In the genomic region with DNA sequence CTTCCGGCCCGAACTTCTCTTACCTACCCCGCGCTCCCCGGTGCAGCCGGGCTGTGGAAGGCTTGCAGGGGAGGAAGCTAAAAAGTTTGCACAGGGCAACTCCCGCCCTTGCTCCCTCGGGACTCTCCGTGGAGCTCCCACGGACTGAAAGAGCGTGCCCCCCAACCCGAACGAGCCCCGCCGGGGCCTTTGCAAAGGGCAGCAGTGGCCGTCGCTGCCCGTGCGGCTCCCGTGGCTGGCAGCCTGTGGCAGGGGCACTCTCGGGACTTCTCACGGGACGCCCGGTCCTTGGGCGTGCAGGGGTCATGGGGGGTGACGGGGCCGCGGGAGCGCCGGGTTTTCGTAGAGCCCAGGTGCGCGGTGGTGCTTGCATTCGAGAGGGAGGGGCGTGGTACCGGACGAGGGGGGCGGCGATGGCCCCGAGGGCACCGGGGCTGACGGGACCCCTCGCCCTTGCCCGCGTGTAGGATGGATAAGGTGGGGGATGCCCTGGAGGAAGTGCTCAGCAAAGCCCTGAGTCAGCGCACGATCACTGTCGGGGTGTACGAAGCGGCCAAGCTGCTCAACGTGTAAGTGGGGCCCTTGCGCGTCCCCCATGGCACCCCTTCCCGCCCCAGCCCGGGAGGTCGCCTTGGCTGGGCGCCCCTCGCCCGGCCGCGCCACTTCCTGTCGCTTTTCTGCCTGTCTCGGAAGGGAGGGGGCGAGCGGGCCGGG, we compare ENCODE assay signal across 1 cellular context.
A peak's percentile ranks its signal among the peaks of the same experiment; 100 is the strongest.
TF ChIP-seq lines count a peak whose summit lies in the region.

No MANE protein-coding gene starts in this region.

TF ChIP-seq in WTC11, 78 proteins besides CTCF, POLR2A, EP300 and RAD21 (continued from another document):
- TF ChIP-seq, protein P1, sequence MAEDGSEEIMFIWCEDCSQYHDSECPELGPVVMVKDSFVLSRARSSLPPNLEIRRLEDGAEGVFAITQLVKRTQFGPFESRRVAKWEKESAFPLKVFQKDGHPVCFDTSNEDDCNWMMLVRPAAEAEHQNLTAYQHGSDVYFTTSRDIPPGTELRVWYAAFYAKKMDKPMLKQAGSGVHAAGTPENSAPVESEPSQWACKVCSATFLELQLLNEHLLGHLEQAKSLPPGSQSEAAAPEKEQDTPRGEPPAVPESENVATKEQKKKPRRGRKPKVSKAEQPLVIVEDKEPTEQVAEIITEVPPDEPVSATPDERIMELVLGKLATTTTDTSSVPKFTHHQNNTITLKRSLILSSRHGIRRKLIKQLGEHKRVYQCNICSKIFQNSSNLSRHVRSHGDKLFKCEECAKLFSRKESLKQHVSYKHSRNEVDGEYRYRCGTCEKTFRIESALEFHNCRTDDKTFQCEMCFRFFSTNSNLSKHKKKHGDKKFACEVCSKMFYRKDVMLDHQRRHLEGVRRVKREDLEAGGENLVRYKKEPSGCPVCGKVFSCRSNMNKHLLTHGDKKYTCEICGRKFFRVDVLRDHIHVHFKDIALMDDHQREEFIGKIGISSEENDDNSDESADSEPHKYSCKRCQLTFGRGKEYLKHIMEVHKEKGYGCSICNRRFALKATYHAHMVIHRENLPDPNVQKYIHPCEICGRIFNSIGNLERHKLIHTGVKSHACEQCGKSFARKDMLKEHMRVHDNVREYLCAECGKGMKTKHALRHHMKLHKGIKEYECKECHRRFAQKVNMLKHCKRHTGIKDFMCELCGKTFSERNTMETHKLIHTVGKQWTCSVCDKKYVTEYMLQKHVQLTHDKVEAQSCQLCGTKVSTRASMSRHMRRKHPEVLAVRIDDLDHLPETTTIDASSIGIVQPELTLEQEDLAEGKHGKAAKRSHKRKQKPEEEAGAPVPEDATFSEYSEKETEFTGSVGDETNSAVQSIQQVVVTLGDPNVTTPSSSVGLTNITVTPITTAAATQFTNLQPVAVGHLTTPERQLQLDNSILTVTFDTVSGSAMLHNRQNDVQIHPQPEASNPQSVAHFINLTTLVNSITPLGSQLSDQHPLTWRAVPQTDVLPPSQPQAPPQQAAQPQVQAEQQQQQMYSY (CRISPR knock-in tag; IDR thresholded peaks at IDR 0.05): peak; percentile 85
- 0 out of 2 replicates have a peak, but pooled peaks have one; percentile 11 for TF ChIP-seq TEAD4 (CRISPR knock-in tag; IDR thresholded peaks at IDR 0.05)
- TF ChIP-seq, protein P2, sequence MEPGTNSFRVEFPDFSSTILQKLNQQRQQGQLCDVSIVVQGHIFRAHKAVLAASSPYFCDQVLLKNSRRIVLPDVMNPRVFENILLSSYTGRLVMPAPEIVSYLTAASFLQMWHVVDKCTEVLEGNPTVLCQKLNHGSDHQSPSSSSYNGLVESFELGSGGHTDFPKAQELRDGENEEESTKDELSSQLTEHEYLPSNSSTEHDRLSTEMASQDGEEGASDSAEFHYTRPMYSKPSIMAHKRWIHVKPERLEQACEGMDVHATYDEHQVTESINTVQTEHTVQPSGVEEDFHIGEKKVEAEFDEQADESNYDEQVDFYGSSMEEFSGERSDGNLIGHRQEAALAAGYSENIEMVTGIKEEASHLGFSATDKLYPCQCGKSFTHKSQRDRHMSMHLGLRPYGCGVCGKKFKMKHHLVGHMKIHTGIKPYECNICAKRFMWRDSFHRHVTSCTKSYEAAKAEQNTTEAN (CRISPR knock-in tag; IDR thresholded peaks at IDR 0.05): no peak; the same call in 1 of the 2 replicates
- no peak for TF ChIP-seq NR1H2 (CRISPR knock-in tag; IDR thresholded peaks at IDR 0.05)
- 0 out of 2 replicates have a peak, but pooled peaks have one; percentile 51 for TF ChIP-seq CREM (CRISPR knock-in tag; IDR thresholded peaks at IDR 0.05)
- TF ChIP-seq, protein P3, sequence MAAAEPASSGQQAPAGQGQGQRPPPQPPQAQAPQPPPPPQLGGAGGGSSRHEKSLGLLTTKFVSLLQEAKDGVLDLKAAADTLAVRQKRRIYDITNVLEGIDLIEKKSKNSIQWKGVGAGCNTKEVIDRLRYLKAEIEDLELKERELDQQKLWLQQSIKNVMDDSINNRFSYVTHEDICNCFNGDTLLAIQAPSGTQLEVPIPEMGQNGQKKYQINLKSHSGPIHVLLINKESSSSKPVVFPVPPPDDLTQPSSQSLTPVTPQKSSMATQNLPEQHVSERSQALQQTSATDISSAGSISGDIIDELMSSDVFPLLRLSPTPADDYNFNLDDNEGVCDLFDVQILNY (CRISPR knock-in tag; IDR thresholded peaks at IDR 0.05): peak; percentile 64
- TF ChIP-seq, protein P4, sequence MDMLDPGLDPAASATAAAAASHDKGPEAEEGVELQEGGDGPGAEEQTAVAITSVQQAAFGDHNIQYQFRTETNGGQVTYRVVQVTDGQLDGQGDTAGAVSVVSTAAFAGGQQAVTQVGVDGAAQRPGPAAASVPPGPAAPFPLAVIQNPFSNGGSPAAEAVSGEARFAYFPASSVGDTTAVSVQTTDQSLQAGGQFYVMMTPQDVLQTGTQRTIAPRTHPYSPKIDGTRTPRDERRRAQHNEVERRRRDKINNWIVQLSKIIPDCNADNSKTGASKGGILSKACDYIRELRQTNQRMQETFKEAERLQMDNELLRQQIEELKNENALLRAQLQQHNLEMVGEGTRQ (CRISPR knock-in tag; IDR thresholded peaks at IDR 0.05): no peak
- no peak for TF ChIP-seq PRRX2 (CRISPR knock-in tag; IDR thresholded peaks at IDR 0.05)
- peak; percentile 35; the same call in 1 of the 2 replicates for TF ChIP-seq TCF7 (CRISPR knock-in tag; IDR thresholded peaks at IDR 0.05; ENCODE audit: low read depth)
- TF ChIP-seq, protein P5, sequence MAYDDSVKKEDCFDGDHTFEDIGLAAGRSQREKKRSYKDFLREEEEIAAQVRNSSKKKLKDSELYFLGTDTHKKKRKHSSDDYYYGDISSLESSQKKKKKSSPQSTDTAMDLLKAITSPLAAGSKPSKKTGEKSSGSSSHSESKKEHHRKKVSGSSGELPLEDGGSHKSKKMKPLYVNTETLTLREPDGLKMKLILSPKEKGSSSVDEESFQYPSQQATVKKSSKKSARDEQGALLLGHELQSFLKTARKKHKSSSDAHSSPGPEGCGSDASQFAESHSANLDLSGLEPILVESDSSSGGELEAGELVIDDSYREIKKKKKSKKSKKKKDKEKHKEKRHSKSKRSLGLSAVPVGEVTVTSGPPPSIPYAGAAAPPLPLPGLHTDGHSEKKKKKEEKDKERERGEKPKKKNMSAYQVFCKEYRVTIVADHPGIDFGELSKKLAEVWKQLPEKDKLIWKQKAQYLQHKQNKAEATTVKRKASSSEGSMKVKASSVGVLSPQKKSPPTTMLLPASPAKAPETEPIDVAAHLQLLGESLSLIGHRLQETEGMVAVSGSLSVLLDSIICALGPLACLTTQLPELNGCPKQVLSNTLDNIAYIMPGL (CRISPR knock-in tag; IDR thresholded peaks at IDR 0.05): peak; percentile 43; the same call in 1 of the 2 replicates
- TF ChIP-seq, protein P6, sequence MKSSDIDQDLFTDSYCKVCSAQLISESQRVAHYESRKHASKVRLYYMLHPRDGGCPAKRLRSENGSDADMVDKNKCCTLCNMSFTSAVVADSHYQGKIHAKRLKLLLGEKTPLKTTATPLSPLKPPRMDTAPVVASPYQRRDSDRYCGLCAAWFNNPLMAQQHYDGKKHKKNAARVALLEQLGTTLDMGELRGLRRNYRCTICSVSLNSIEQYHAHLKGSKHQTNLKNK (CRISPR knock-in tag; IDR thresholded peaks at IDR 0.05): no peak
- TF ChIP-seq, protein P7, sequence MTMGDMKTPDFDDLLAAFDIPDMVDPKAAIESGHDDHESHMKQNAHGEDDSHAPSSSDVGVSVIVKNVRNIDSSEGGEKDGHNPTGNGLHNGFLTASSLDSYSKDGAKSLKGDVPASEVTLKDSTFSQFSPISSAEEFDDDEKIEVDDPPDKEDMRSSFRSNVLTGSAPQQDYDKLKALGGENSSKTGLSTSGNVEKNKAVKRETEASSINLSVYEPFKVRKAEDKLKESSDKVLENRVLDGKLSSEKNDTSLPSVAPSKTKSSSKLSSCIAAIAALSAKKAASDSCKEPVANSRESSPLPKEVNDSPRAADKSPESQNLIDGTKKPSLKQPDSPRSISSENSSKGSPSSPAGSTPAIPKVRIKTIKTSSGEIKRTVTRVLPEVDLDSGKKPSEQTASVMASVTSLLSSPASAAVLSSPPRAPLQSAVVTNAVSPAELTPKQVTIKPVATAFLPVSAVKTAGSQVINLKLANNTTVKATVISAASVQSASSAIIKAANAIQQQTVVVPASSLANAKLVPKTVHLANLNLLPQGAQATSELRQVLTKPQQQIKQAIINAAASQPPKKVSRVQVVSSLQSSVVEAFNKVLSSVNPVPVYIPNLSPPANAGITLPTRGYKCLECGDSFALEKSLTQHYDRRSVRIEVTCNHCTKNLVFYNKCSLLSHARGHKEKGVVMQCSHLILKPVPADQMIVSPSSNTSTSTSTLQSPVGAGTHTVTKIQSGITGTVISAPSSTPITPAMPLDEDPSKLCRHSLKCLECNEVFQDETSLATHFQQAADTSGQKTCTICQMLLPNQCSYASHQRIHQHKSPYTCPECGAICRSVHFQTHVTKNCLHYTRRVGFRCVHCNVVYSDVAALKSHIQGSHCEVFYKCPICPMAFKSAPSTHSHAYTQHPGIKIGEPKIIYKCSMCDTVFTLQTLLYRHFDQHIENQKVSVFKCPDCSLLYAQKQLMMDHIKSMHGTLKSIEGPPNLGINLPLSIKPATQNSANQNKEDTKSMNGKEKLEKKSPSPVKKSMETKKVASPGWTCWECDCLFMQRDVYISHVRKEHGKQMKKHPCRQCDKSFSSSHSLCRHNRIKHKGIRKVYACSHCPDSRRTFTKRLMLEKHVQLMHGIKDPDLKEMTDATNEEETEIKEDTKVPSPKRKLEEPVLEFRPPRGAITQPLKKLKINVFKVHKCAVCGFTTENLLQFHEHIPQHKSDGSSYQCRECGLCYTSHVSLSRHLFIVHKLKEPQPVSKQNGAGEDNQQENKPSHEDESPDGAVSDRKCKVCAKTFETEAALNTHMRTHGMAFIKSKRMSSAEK (CRISPR knock-in tag; IDR thresholded peaks at IDR 0.05; ENCODE audit: borderline replicate concordance): no peak
- TF ChIP-seq FOXP1 (CRISPR knock-in tag; IDR thresholded peaks at IDR 0.05; ENCODE audit: borderline replicate concordance): no peak
- no peak for TF ChIP-seq ZBTB21 (CRISPR knock-in tag; IDR thresholded peaks at IDR 0.05; ENCODE audit: borderline replicate concordance)
- TF ChIP-seq FOXJ3 (CRISPR knock-in tag; IDR thresholded peaks at IDR 0.05; ENCODE audit: borderline replicate concordance): no peak
- peak; percentile 15; the same call in 1 of the 2 replicates for TF ChIP-seq NFE2L1 (CRISPR knock-in tag; IDR thresholded peaks at IDR 0.05)
- no peak for TF ChIP-seq ZNF232 (CRISPR knock-in tag; IDR thresholded peaks at IDR 0.05)
- TF ChIP-seq KAT7 (CRISPR knock-in tag; IDR thresholded peaks at IDR 0.05; ENCODE audit: borderline replicate concordance): 0 out of 2 replicates have a peak, but pooled peaks have one; percentile 65
- 0 out of 2 replicates have a peak, but pooled peaks have one; percentile 20 for TF ChIP-seq IRF2 (CRISPR knock-in tag; IDR thresholded peaks at IDR 0.05; ENCODE audit: borderline replicate concordance, low read depth)
